26 cellular contexts compared by ENCODE assay signal in the genomic region with DNA sequence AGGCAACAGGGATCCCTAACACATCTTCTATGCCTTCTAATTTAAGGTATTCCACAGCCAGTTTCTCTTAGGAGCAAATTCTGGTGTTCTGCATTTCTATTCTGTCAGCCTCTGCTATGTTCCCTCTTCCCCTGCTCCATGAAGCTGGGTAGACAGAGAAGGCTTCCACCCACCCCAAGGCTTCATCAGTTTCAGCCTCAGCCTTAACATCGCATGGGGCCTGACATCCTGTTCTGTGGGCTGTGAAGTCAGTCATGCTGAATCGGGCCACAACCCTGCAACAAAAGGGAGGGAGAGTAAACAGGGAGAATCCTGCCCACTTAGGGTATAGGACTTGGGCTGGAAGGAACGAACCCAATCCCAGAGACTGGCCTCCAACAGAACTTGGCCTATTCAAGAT.
DNase-seq lines count a peak whose midpoint lies in the region; ATAC-seq, FAIRE-seq and TF ChIP-seq lines count a peak whose summit lies in the region.
"Had no signal": no experiment of that assay in that cellular context is flagged by ENCODE, and none has a peak within 500 bp of the region (broad histone marks: within the 10 kb centered on the region; RNA-seq: fewer than 3 reads in every experiment).

No MANE protein-coding gene starts in this region.

- H3K9me3 ChIP-seq in Caco-2: 0 out of 2 replicates have a peak, but pooled peaks cover 7% of the 10 kb centered on the region
- H3K9me3 ChIP-seq in pancreas: no peaks in the 10 kb centered on the region
- H3K9me3 ChIP-seq: ovary, Peyer's patch had no signal

- no peaks in the 10 kb centered on the region for H3K27me3 Mint-ChIP-seq in Caco-2 (ENCODE audit: insufficient read depth, unreplicated experiment)
- no peaks in the 10 kb centered on the region for H3K27me3 Mint-ChIP-seq in activated T-helper 2 cell treated with anti-CD3 and anti-CD28 coated beads, Interferon-gamma antibody, Interleukin-2, Interleukin-4, amounts not matched to agents 10 μg/mL and 5 μg/mL and 100 μg/mL, durations not matched to agents 14 hours and 24 hours and 36 hours (ENCODE audit: low read depth)
- H3K27me3 Mint-ChIP-seq: stimulated activated memory B cell treated with anti-CD40 and anti-IgM and Interleukin-4, amounts not matched to agents 10 μg/mL and 1 μg/mL and 100 μg/mL, for 72 hours had no signal

- peaks cover 32% of the 10 kb centered on the region for H3K4me1 ChIP-seq in Caco-2
- no peaks in the 10 kb centered on the region for H3K4me1 ChIP-seq in pancreas
- H3K4me1 ChIP-seq: Peyer's patch had no signal

- H3K27ac Mint-ChIP-seq in Caco-2 (ENCODE audit: unreplicated experiment): peak overlapping the region; percentile 80
- no peak overlapping the region for H3K27ac Mint-ChIP-seq in activated T-helper 2 cell treated with anti-CD3 and anti-CD28 coated beads, Interferon-gamma antibody, Interleukin-2, Interleukin-4, amounts not matched to agents 10 μg/mL and 5 μg/mL and 100 μg/mL, durations not matched to agents 14 hours and 24 hours and 36 hours
- H3K27ac Mint-ChIP-seq: activated T-helper 1 cell treated with anti-CD3 and anti-CD28 coated beads, Interleukin-12 subunit alpha, Interleukin-12 subunit beta, Interleukin-2, Interleukin-4 antibody, amounts not matched to agents 30 ng/mL and 10 ng/mL and 1 ng/mL, durations not matched to agents 14 hours and 24 hours and 36 hours; endodermal cell; memory B cell; stimulated activated memory B cell treated with anti-CD40 and anti-IgM and Interleukin-4, amounts not matched to agents 10 μg/mL and 1 μg/mL and 100 μg/mL, for 72 hours; T-helper 1 cell treated with Interleukin-12 subunit alpha and Interleukin-12 subunit beta and Interleukin-4 antibody, amounts not matched to agents 30 μg/mL and 1 μg/mL, for 36 hours had no signal

- CTCF ChIA-PET in Caco-2 (lab: Charles Lee): interaction anchor here (0.6 kb wide), 1 partner anchor 432 kb away, joined by 3 read pairs; no protein-coding TSS in a partner anchor

- H3K4me3 Mint-ChIP-seq in Caco-2 (ENCODE audit: unreplicated experiment): no peak overlapping the region
- H3K4me3 Mint-ChIP-seq in activated T-helper 2 cell treated with anti-CD3 and anti-CD28 coated beads, Interferon-gamma antibody, Interleukin-2, Interleukin-4, amounts not matched to agents 10 μg/mL and 5 μg/mL and 100 μg/mL, durations not matched to agents 14 hours and 24 hours and 36 hours (ENCODE audit: low read depth): no peak overlapping the region
- H3K4me3 Mint-ChIP-seq: activated T-helper 1 cell treated with anti-CD3 and anti-CD28 coated beads, Interleukin-12 subunit alpha, Interleukin-12 subunit beta, Interleukin-2, Interleukin-4 antibody, amounts not matched to agents 30 ng/mL and 10 ng/mL and 1 ng/mL, durations not matched to agents 14 hours and 24 hours and 36 hours; brain; endodermal cell; memory B cell; naive thymus-derived CD4-positive, alpha-beta T cell; stimulated activated memory B cell treated with anti-CD40 and anti-IgM and Interleukin-4, amounts not matched to agents 10 μg/mL and 1 μg/mL and 100 μg/mL, for 72 hours; T-helper 1 cell treated with Interleukin-12 subunit alpha and Interleukin-12 subunit beta and Interleukin-4 antibody, amounts not matched to agents 30 μg/mL and 1 μg/mL, for 36 hours had no signal

- TF ChIP-seq CTCF in Caco-2 (IDR thresholded peaks at IDR 0.05; ENCODE audit: insufficient read depth in 1 of 2, low read depth in 1 of 2, low read length in 1 of 2, severe bottlenecking in 1 of 2, unreplicated experiment in 1 of 2): no peak
- TF ChIP-seq CTCF in bronchial epithelial cell (IDR thresholded peaks at IDR 0.05; ENCODE audit: insufficient read depth, low read length, severe bottlenecking): no peak
- TF ChIP-seq CTCF in pancreas (IDR thresholded peaks at IDR 0.05): no peak

- H3K27me3 ChIP-seq in Caco-2 (replicated peaks; ENCODE audit: control insufficient read depth, insufficient read depth, low read length) (no peaks in the 10 kb centered on the region), bronchial epithelial cell (ENCODE audit: control insufficient read depth, insufficient read depth, low read length) (no peaks in the 10 kb centered on the region), pancreas (no peaks in the 10 kb centered on the region)
- H3K27me3 ChIP-seq: ovary, Peyer's patch had no signal

- POLR2A ChIA-PET in Caco-2 (lab: Charles Lee): no interaction called here

- no peak overlapping the region for H3K27ac ChIP-seq in pancreas
- H3K27ac ChIP-seq: ovary, Peyer's patch had no signal

- peaks cover 27% of the 10 kb centered on the region for H3K4me1 Mint-ChIP-seq in Caco-2 (ENCODE audit: low read depth, unreplicated experiment)
- peaks cover 34% of the 10 kb centered on the region for H3K4me1 Mint-ChIP-seq in activated T-helper 2 cell treated with anti-CD3 and anti-CD28 coated beads, Interferon-gamma antibody, Interleukin-2, Interleukin-4, amounts not matched to agents 10 μg/mL and 5 μg/mL and 100 μg/mL, durations not matched to agents 14 hours and 24 hours and 36 hours (ENCODE audit: low read depth)
- H3K4me1 Mint-ChIP-seq: stimulated activated memory B cell treated with anti-CD40 and anti-IgM and Interleukin-4, amounts not matched to agents 10 μg/mL and 1 μg/mL and 100 μg/mL, for 72 hours had no signal

- 73 to 76% methylated on average over 3 of the region's 3 CpGs for WGBS in pancreas, 2 donors

- no peak overlapping the region for H3K4me3 ChIP-seq in Caco-2 (ENCODE audit: low read depth, low read length)
- no peak overlapping the region for H3K4me3 ChIP-seq in bronchial epithelial cell (ENCODE audit: low read depth, low read length)
- H3K4me3 ChIP-seq in pancreas: no peak overlapping the region
- H3K4me3 ChIP-seq: ovary, Peyer's patch had no signal

- ATAC-seq in GM18873 (IDR thresholded peaks at IDR 0.05; ENCODE audit: low FRiP score, unreplicated experiment) (peak; percentile 53), HG03196 (IDR thresholded peaks at IDR 0.05; ENCODE audit: unreplicated experiment) (peak; percentile 47), HG03280 (IDR thresholded peaks at IDR 0.05; ENCODE audit: unreplicated experiment) (no peak), GM21526 (IDR thresholded peaks at IDR 0.05; ENCODE audit: low FRiP score, unreplicated experiment) (no peak), pancreas (no peak)
- ATAC-seq: naive thymus-derived CD4-positive, alpha-beta T cell; stimulated activated memory B cell treated with anti-CD40 and anti-IgM and Interleukin-4, amounts not matched to agents 10 μg/mL and 1 μg/mL and 100 μg/mL, for 72 hours had no signal

- no peaks in the 10 kb centered on the region for H3K36me3 Mint-ChIP-seq in Caco-2 (ENCODE audit: insufficient read depth, unreplicated experiment)
- H3K36me3 Mint-ChIP-seq in activated T-helper 2 cell treated with anti-CD3 and anti-CD28 coated beads, Interferon-gamma antibody, Interleukin-2, Interleukin-4, amounts not matched to agents 10 μg/mL and 5 μg/mL and 100 μg/mL, durations not matched to agents 14 hours and 24 hours and 36 hours (ENCODE audit: low read depth): no peaks in the 10 kb centered on the region
- H3K36me3 Mint-ChIP-seq: brain; CD4-positive, CD25-positive, alpha-beta regulatory T cell; stimulated activated memory B cell treated with anti-CD40 and anti-IgM and Interleukin-4, amounts not matched to agents 10 μg/mL and 1 μg/mL and 100 μg/mL, for 72 hours had no signal

- H3K9me3 Mint-ChIP-seq in Caco-2 (ENCODE audit: unreplicated experiment): peaks cover 9% of the 10 kb centered on the region
- no peaks in the 10 kb centered on the region for H3K9me3 Mint-ChIP-seq in activated T-helper 2 cell treated with anti-CD3 and anti-CD28 coated beads, Interferon-gamma antibody, Interleukin-2, Interleukin-4, amounts not matched to agents 10 μg/mL and 5 μg/mL and 100 μg/mL, durations not matched to agents 14 hours and 24 hours and 36 hours
- H3K9me3 Mint-ChIP-seq: activated T-helper 1 cell treated with anti-CD3 and anti-CD28 coated beads, Interleukin-12 subunit alpha, Interleukin-12 subunit beta, Interleukin-2, Interleukin-4 antibody, amounts not matched to agents 30 ng/mL and 10 ng/mL and 1 ng/mL, durations not matched to agents 14 hours and 24 hours and 36 hours; CD4-positive, CD25-positive, alpha-beta regulatory T cell; memory B cell; naive thymus-derived CD4-positive, alpha-beta T cell; T-helper 1 cell treated with Interleukin-12 subunit alpha and Interleukin-12 subunit beta and Interleukin-4 antibody, amounts not matched to agents 30 μg/mL and 1 μg/mL, for 36 hours had no signal

- DNase-seq in Caco-2 (no peak), bronchial epithelial cell (ENCODE audit: low read depth) (no peak), pancreas (no peak)
- no peak for DNase-seq in activated T-helper 2 cell treated with anti-CD3 and anti-CD28 coated beads, Interferon-gamma antibody, Interleukin-2, Interleukin-4, amounts not matched to agents 10 μg/mL and 5 μg/mL and 100 μg/mL, durations not matched to agents 14 hours and 24 hours and 36 hours (ENCODE audit: low spot score)
- DNase-seq: activated CD8-positive, alpha-beta memory T cell treated with anti-CD3 and anti-CD28 coated beads for 24 hours; CD4-positive, CD25-positive, alpha-beta regulatory T cell; DMS153; endodermal cell; GOT3; Kasumi-1; kidney glomerular epithelial cell; naive thymus-derived CD4-positive, alpha-beta T cell; NCI-H1092; NCI-H2029 treated with DMSO at 0.1 percent for 48 hours; ovary; Peyer's patch had no signal

- H3K36me3 ChIP-seq in Caco-2 (ENCODE audit: control insufficient read depth, insufficient read depth, low read length) (no peaks in the 10 kb centered on the region), bronchial epithelial cell (ENCODE audit: control insufficient read depth, insufficient read depth, low read length) (no peaks in the 10 kb centered on the region), pancreas (no peaks in the 10 kb centered on the region)
- H3K36me3 ChIP-seq: ovary, Peyer's patch had no signal

- intact Hi-C loops in Caco-2 (cut with micrococcal nuclease; ENCODE audit: unreplicated experiment): no loop called here
- intact Hi-C loops in activated T-helper 2 cell treated with anti-CD3 and anti-CD28 coated beads, Interferon-gamma antibody, Interleukin-2, Interleukin-4, amounts not matched to agents 10 μg/mL and 5 μg/mL and 100 μg/mL, durations not matched to agents 14 hours and 24 hours and 36 hours (cut with micrococcal nuclease): no loop called here
- intact Hi-C loops in pancreas (cut with DNase I): no loop called here

- FAIRE-seq in bronchial epithelial cell (lab: Jason Lieb, UNC) (peak; percentile 52), pancreas (lab: Jason Lieb, UNC) (no peak)
- FAIRE-seq: colon had no signal

- no TSS peak for BruUV-seq in Caco-2 (replicated peaks; lab: Mats Ljungman, UMichigan)

Comparison
In these comparisons a context has a peak if more than half of its experiments do, and no peak if none do; other contexts are left out.
1. ATAC-seq: peak in GM18873 (single experiment) and HG03196 (single experiment); none in HG03280 (single experiment), GM21526 (single experiment) and pancreas (0 of 4).